In the genomic region with DNA sequence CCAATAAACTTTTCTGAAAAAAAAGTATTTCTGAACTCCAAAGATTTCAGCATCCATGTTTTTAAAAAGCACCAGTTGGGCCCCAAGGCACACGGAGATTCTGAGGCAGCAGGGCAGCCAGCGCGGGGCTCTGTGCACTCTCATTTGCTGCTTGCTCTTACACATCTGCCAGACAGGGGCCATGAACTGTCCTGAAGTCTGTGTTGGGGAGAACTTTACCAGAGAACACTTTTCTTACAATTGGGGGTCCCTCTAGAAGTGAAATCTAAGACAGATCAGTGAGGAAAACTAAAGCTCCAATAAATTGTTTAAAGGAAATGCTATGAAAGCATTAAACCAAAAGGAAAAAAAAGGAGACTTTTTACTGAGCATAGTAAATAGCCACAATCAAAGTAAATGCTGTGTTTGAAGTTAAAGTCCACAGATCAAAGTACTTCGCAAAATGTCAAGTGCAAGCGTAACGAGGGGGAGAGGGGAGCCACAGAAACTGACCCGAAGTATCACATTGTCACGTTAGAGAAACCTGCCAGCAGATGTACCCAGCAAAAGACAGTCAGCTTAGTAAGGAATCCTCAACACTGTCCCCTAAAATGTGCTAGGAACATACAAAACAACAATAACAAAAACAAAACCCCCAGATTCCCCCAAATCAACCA, we compare ENCODE assay signal across 1 cellular context.
TF ChIP-seq lines count a peak whose summit lies in the region.

No MANE protein-coding gene starts in this region.

TF ChIP-seq in HepG2, 621 proteins besides CTCF, POLR2A, EP300 and RAD21 (continued from another document and continues in another):
- TF ChIP-seq, protein P1, sequence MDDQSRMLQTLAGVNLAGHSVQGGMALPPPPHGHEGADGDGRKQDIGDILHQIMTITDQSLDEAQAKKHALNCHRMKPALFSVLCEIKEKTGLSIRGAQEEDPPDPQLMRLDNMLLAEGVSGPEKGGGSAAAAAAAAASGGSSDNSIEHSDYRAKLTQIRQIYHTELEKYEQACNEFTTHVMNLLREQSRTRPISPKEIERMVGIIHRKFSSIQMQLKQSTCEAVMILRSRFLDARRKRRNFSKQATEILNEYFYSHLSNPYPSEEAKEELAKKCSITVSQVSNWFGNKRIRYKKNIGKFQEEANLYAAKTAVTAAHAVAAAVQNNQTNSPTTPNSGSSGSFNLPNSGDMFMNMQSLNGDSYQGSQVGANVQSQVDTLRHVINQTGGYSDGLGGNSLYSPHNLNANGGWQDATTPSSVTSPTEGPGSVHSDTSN (CRISPR knock-in tag; IDR thresholded peaks at IDR 0.05; ENCODE audit: borderline replicate concordance), result no peak
- TF ChIP-seq, protein P2, sequence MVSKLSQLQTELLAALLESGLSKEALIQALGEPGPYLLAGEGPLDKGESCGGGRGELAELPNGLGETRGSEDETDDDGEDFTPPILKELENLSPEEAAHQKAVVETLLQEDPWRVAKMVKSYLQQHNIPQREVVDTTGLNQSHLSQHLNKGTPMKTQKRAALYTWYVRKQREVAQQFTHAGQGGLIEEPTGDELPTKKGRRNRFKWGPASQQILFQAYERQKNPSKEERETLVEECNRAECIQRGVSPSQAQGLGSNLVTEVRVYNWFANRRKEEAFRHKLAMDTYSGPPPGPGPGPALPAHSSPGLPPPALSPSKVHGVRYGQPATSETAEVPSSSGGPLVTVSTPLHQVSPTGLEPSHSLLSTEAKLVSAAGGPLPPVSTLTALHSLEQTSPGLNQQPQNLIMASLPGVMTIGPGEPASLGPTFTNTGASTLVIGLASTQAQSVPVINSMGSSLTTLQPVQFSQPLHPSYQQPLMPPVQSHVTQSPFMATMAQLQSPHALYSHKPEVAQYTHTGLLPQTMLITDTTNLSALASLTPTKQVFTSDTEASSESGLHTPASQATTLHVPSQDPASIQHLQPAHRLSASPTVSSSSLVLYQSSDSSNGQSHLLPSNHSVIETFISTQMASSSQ (IDR thresholded peaks at IDR 0.05; ENCODE audit: low read depth), result 0 out of 2 replicates have a peak, but pooled peaks have one; percentile 53
- TF ChIP-seq, protein P2 (CRISPR knock-in tag; IDR thresholded peaks at IDR 0.05; ENCODE audit: borderline replicate concordance), result peak; percentile 33; the same call in 1 of the 2 replicates
- TF ChIP-seq TOPORS (CRISPR knock-in tag; IDR thresholded peaks at IDR 0.05), result no peak
- TF ChIP-seq, protein P3, sequence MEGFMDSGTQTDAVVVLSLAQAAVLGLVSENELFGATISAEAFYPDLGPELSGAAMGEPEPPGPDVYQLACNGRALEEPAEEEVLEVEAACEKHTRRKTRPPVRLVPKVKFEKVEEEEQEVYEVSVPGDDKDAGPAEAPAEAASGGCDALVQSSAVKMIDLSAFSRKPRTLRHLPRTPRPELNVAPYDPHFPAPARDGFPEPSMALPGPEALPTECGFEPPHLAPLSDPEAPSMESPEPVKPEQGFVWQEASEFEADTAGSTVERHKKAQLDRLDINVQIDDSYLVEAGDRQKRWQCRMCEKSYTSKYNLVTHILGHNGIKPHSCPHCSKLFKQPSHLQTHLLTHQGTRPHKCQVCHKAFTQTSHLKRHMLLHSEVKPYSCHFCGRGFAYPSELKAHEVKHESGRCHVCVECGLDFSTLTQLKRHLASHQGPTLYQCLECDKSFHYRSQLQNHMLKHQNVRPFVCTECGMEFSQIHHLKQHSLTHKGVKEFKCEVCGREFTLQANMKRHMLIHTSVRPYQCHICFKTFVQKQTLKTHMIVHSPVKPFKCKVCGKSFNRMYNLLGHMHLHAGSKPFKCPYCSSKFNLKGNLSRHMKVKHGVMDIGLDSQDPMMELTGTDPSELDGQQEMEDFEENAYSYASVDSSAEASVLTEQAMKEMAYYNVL (CRISPR knock-in tag; IDR thresholded peaks at IDR 0.05; ENCODE audit: borderline replicate concordance), result peak; percentile 72; the same call in 1 of the 2 replicates
- TF ChIP-seq UBTF (CRISPR knock-in tag; IDR thresholded peaks at IDR 0.05), result no peak
- TF ChIP-seq TEF (CRISPR knock-in tag; IDR thresholded peaks at IDR 0.05), result no peak
- no peak for TF ChIP-seq ZNF891 (CRISPR knock-in tag; IDR thresholded peaks at IDR 0.05)
- TF ChIP-seq REPIN1 (CRISPR knock-in tag; IDR thresholded peaks at IDR 0.05; ENCODE audit: borderline replicate concordance, low read depth), result no peak
- no peak for TF ChIP-seq ZSCAN20 (CRISPR knock-in tag; IDR thresholded peaks at IDR 0.05; ENCODE audit: borderline replicate concordance)
- no peak for TF ChIP-seq ZNF639 (CRISPR knock-in tag; conservative IDR thresholded peaks at IDR 0.05)
- TF ChIP-seq TBX2 (CRISPR knock-in tag; IDR thresholded peaks at IDR 0.05; ENCODE audit: borderline replicate concordance), result peak; percentile 40; the same call in 1 of the 2 replicates
- peak; percentile 71 for TF ChIP-seq POGZ (CRISPR knock-in tag; IDR thresholded peaks at IDR 0.05)
- TF ChIP-seq ZNF773 (CRISPR knock-in tag; IDR thresholded peaks at IDR 0.05; ENCODE audit: borderline replicate concordance), result no peak
- no peak for TF ChIP-seq XRCC5 (optimal IDR thresholded peaks at IDR 0.05; ENCODE audit: low read length)
- no peak for TF ChIP-seq GZF1 (CRISPR knock-in tag; IDR thresholded peaks at IDR 0.05)
- TF ChIP-seq, protein P4, sequence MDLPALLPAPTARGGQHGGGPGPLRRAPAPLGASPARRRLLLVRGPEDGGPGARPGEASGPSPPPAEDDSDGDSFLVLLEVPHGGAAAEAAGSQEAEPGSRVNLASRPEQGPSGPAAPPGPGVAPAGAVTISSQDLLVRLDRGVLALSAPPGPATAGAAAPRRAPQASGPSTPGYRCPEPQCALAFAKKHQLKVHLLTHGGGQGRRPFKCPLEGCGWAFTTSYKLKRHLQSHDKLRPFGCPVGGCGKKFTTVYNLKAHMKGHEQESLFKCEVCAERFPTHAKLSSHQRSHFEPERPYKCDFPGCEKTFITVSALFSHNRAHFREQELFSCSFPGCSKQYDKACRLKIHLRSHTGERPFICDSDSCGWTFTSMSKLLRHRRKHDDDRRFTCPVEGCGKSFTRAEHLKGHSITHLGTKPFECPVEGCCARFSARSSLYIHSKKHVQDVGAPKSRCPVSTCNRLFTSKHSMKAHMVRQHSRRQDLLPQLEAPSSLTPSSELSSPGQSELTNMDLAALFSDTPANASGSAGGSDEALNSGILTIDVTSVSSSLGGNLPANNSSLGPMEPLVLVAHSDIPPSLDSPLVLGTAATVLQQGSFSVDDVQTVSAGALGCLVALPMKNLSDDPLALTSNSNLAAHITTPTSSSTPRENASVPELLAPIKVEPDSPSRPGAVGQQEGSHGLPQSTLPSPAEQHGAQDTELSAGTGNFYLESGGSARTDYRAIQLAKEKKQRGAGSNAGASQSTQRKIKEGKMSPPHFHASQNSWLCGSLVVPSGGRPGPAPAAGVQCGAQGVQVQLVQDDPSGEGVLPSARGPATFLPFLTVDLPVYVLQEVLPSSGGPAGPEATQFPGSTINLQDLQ (CRISPR knock-in tag; IDR thresholded peaks at IDR 0.05), result no peak
- TF ChIP-seq ZBTB7B (CRISPR knock-in tag; IDR thresholded peaks at IDR 0.05), result peak; percentile 85
- TF ChIP-seq HNF4G (IDR thresholded peaks at IDR 0.05; ENCODE audit: borderline replicate concordance, low read depth, low read length), result peak; percentile 95
- peak; percentile 88 for TF ChIP-seq HNF4G (CRISPR knock-in tag; IDR thresholded peaks at IDR 0.05; ENCODE audit: borderline replicate concordance, low read depth)
- TF ChIP-seq MTA1 (CRISPR knock-in tag; IDR thresholded peaks at IDR 0.05; ENCODE audit: borderline replicate concordance), result no peak
- no peak for TF ChIP-seq HNRNPK (IDR thresholded peaks at IDR 0.05; ENCODE audit: low read depth, low read length, poor library complexity, severe bottlenecking)
- TF ChIP-seq, protein P5, sequence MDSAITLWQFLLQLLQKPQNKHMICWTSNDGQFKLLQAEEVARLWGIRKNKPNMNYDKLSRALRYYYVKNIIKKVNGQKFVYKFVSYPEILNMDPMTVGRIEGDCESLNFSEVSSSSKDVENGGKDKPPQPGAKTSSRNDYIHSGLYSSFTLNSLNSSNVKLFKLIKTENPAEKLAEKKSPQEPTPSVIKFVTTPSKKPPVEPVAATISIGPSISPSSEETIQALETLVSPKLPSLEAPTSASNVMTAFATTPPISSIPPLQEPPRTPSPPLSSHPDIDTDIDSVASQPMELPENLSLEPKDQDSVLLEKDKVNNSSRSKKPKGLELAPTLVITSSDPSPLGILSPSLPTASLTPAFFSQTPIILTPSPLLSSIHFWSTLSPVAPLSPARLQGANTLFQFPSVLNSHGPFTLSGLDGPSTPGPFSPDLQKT (CRISPR knock-in tag; IDR thresholded peaks at IDR 0.05; ENCODE audit: borderline replicate concordance), result no peak
- no peak for TF ChIP-seq ARID2 (CRISPR knock-in tag; IDR thresholded peaks at IDR 0.05; ENCODE audit: borderline replicate concordance)
- TF ChIP-seq AGO2 (optimal IDR thresholded peaks at IDR 0.05; ENCODE audit: low read depth, low read length), result no peak
- TF ChIP-seq TMF1 (CRISPR knock-in tag; IDR thresholded peaks at IDR 0.05; ENCODE audit: low read depth), result no peak
- TF ChIP-seq ZNF619 (CRISPR knock-in tag; IDR thresholded peaks at IDR 0.05), result no peak
- TF ChIP-seq ZNF34 (CRISPR knock-in tag; IDR thresholded peaks at IDR 0.05; ENCODE audit: borderline replicate concordance), result no peak
- no peak for TF ChIP-seq GTF2F1 (IDR thresholded peaks at IDR 0.05; ENCODE audit: low read length)
- TF ChIP-seq ZNF230 (CRISPR knock-in tag; IDR thresholded peaks at IDR 0.05), result no peak
- no peak for TF ChIP-seq NFAT5 (CRISPR knock-in tag; IDR thresholded peaks at IDR 0.05)
- TF ChIP-seq HOXD1 (CRISPR knock-in tag; IDR thresholded peaks at IDR 0.05), result no peak
